In genomic region chr2:74497777-74498499, GRCh38 we compare ENCODE assay signal across 1 cellular context.
TF ChIP-seq lines count a peak whose summit lies in the region.

No MANE protein-coding gene starts in this region.

TF ChIP-seq in GM23338, 12 proteins besides CTCF, POLR2A, EP300 and RAD21 (continued from another document):
- TF ChIP-seq, protein P1, sequence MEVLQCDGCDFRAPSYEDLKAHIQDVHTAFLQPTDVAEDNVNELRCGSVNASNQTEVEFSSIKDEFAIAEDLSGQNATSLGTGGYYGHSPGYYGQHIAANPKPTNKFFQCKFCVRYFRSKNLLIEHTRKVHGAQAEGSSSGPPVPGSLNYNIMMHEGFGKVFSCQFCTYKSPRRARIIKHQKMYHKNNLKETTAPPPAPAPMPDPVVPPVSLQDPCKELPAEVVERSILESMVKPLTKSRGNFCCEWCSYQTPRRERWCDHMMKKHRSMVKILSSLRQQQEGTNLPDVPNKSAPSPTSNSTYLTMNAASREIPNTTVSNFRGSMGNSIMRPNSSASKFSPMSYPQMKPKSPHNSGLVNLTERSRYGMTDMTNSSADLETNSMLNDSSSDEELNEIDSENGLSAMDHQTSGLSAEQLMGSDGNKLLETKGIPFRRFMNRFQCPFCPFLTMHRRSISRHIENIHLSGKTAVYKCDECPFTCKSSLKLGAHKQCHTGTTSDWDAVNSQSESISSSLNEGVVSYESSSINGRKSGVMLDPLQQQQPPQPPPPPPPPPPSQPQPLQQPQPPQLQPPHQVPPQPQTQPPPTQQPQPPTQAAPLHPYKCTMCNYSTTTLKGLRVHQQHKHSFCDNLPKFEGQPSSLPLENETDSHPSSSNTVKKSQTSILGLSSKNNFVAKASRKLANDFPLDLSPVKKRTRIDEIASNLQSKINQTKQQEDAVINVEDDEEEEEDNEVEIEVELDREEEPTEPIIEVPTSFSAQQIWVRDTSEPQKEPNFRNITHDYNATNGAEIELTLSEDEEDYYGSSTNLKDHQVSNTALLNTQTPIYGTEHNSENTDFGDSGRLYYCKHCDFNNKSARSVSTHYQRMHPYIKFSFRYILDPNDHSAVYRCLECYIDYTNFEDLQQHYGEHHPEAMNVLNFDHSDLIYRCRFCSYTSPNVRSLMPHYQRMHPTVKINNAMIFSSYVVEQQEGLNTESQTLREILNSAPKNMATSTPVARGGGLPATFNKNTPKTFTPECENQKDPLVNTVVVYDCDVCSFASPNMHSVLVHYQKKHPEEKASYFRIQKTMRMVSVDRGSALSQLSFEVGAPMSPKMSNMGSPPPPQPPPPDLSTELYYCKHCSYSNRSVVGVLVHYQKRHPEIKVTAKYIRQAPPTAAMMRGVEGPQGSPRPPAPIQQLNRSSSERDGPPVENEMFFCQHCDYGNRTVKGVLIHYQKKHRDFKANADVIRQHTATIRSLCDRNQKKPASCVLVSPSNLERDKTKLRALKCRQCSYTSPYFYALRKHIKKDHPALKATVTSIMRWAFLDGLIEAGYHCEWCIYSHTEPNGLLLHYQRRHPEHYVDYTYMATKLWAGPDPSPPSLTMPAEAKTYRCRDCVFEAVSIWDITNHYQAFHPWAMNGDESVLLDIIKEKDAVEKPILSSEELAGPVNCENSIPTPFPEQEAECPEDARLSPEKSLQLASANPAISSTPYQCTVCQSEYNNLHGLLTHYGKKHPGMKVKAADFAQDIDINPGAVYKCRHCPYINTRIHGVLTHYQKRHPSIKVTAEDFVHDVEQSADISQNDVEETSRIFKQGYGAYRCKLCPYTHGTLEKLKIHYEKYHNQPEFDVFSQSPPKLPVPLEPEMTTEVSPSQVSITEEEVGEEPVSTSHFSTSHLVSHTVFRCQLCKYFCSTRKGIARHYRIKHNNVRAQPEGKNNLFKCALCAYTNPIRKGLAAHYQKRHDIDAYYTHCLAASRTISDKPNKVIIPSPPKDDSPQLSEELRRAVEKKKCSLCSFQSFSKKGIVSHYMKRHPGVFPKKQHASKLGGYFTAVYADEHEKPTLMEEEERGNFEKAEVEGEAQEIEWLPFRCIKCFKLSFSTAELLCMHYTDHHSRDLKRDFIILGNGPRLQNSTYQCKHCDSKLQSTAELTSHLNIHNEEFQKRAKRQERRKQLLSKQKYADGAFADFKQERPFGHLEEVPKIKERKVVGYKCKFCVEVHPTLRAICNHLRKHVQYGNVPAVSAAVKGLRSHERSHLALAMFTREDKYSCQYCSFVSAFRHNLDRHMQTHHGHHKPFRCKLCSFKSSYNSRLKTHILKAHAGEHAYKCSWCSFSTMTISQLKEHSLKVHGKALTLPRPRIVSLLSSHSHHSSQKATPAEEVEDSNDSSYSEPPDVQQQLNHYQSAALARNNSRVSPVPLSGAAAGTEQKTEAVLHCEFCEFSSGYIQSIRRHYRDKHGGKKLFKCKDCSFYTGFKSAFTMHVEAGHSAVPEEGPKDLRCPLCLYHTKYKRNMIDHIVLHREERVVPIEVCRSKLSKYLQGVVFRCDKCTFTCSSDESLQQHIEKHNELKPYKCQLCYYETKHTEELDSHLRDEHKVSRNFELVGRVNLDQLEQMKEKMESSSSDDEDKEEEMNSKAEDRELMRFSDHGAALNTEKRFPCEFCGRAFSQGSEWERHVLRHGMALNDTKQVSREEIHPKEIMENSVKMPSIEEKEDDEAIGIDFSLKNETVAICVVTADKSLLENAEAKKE (CRISPR knock-in tag; IDR thresholded peaks at IDR 0.05) = no peak
- no peak for TF ChIP-seq JUNB (IDR thresholded peaks at IDR 0.05; ENCODE audit: unreplicated experiment)
